In the genomic region with DNA sequence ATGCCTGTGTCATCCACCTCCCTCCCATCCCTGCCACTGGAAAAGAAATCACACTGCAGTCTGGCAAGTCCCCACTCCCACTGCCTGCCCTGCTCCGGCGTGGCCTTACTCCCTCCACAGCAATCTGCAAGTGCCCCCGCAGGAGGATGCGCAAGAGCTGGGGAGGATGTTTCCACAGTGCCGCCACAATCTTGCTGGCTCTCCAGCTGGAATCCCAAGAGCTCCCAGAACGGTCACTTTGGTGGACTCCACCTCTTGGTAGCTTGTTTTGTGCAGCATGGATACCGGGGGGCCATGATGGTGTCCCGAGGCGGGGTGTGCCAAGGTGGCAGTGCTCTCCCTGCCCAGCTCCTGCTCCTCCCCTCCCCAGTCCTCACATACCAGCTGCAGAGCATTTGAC, we compare ENCODE assay signal across 25 cellular contexts.
"Had no signal": no experiment of that assay in that cellular context is flagged by ENCODE, and none has a peak within 500 bp of the region (broad histone marks: within the 10 kb centered on the region; RNA-seq: fewer than 3 reads in every experiment).

No MANE protein-coding gene starts in this region.

- ATAC-seq: activated CD8-positive, alpha-beta memory T cell treated with anti-CD3 and anti-CD28 coated beads, Interleukin-2, amount 10 ng/mL, durations not matched to agents 7 days and 5 days; activated CD8-positive, alpha-beta T cell treated with anti-CD3 and anti-CD28 coated beads for 36 hours; activated naive CD8-positive, alpha-beta T cell treated with anti-CD3 and anti-CD28 coated beads, Interleukin-2, amount 50 U/mL, for 24 hours; left lung; pancreas; T-cell; upper lobe of right lung had no signal

- H3K4me3 ChIP-seq: breast epithelium, colonic mucosa, left lung, lung, pancreas, prostate gland, spleen, upper lobe of right lung had no signal

- H3K9me3 ChIP-seq: breast epithelium, colonic mucosa, left lung, pancreas, prostate gland, spleen, upper lobe of right lung had no signal

- H3K9me3 Mint-ChIP-seq: activated B cell treated with CpG ODN at 0.5 μM for 24 hours; activated CD8-positive, alpha-beta T cell treated with anti-CD3 and anti-CD28 coated beads for 36 hours; activated naive CD4-positive, alpha-beta T cell treated with anti-CD3 and anti-CD28 coated beads, Interleukin-2, amount 50 U/mL, for 24 hours; activated naive CD8-positive, alpha-beta T cell treated with anti-CD3 and anti-CD28 coated beads, Interleukin-2, amount 50 U/mL, for 24 hours; activated T-helper 2 cell treated with anti-CD3 and anti-CD28 coated beads, Interferon-gamma antibody, Interleukin-2, Interleukin-4, amounts not matched to agents 10 μg/mL and 5 μg/mL and 100 μg/mL, durations not matched to agents 14 hours and 24 hours and 36 hours; stimulated activated naive CD8-positive, alpha-beta T cell treated with anti-CD3 and anti-CD28 coated beads, Interleukin-15, Interleukin-2, amounts not matched to agents 100 ng/mL and 50 ng/mL, for 24 hours; T-cell; T-helper 2 cell treated with Interferon-gamma antibody and Interleukin-4, amounts not matched to agents 5 μg/mL and 100 μg/mL, for 36 hours had no signal

- H3K4me3 Mint-ChIP-seq: activated B cell treated with CpG ODN at 0.5 μM for 24 hours; activated CD8-positive, alpha-beta memory T cell treated with anti-CD3 and anti-CD28 coated beads, Interleukin-2, amount 10 ng/mL, durations not matched to agents 7 days and 5 days; activated CD8-positive, alpha-beta T cell treated with anti-CD3 and anti-CD28 coated beads for 36 hours; activated naive CD4-positive, alpha-beta T cell treated with anti-CD3 and anti-CD28 coated beads, Interleukin-2, amount 50 U/mL, for 24 hours; activated naive CD8-positive, alpha-beta T cell treated with anti-CD3 and anti-CD28 coated beads, Interleukin-2, amount 50 U/mL, for 24 hours; stimulated activated naive CD8-positive, alpha-beta T cell treated with anti-CD3 and anti-CD28 coated beads, Interleukin-15, Interleukin-2, amounts not matched to agents 100 ng/mL and 50 ng/mL, for 24 hours; T-cell; T-helper 2 cell treated with Interferon-gamma antibody and Interleukin-4, amounts not matched to agents 5 μg/mL and 100 μg/mL, for 36 hours had no signal

- DNase-seq: activated B cell treated with CpG ODN at 0.5 μM for 24 hours; activated CD4-positive, alpha-beta T cell treated with anti-CD3 and anti-CD28 coated beads, Interleukin-2, amount 50 U/mL, for 1 hour; activated CD8-positive, alpha-beta memory T cell treated with anti-CD3 and anti-CD28 coated beads, Interleukin-2, amount 10 ng/mL, durations not matched to agents 7 days and 5 days; activated CD8-positive, alpha-beta T cell treated with anti-CD3 and anti-CD28 coated beads for 36 hours; activated naive CD8-positive, alpha-beta T cell treated with anti-CD3 and anti-CD28 coated beads, Interleukin-2, amount 50 U/mL, for 24 hours; activated T-cell treated with anti-CD3 and anti-CD28 coated beads, Interleukin-2, amount 50 U/mL, for 48 hours; amygdala; colonic mucosa; effector memory CD4-positive, alpha-beta T cell; glutamatergic neuron; left lung; nucleus accumbens; pancreas; retina; spleen; substantia nigra; T-cell; upper lobe of right lung had no signal

- H3K36me3 ChIP-seq: breast epithelium, colonic mucosa, left lung, pancreas, prostate gland, spleen, upper lobe of right lung had no signal

- H3K36me3 Mint-ChIP-seq: activated naive CD4-positive, alpha-beta T cell treated with anti-CD3 and anti-CD28 coated beads, Interleukin-2, amount 50 U/mL, for 24 hours; T-cell had no signal

- H3K27me3 ChIP-seq: breast epithelium, colonic mucosa, left lung, pancreas, spleen, upper lobe of right lung had no signal

- H3K27ac Mint-ChIP-seq: activated CD8-positive, alpha-beta memory T cell treated with anti-CD3 and anti-CD28 coated beads, Interleukin-2, amount 10 ng/mL, durations not matched to agents 7 days and 5 days; activated CD8-positive, alpha-beta T cell treated with anti-CD3 and anti-CD28 coated beads for 36 hours; activated naive CD4-positive, alpha-beta T cell treated with anti-CD3 and anti-CD28 coated beads, Interleukin-2, amount 50 U/mL, for 24 hours; activated naive CD8-positive, alpha-beta T cell treated with anti-CD3 and anti-CD28 coated beads, Interleukin-2, amount 50 U/mL, for 24 hours; activated T-helper 2 cell treated with anti-CD3 and anti-CD28 coated beads, Interferon-gamma antibody, Interleukin-2, Interleukin-4, amounts not matched to agents 10 μg/mL and 5 μg/mL and 100 μg/mL, durations not matched to agents 14 hours and 24 hours and 36 hours; stimulated activated naive CD8-positive, alpha-beta T cell treated with anti-CD3 and anti-CD28 coated beads, Interleukin-15, Interleukin-2, amounts not matched to agents 100 ng/mL and 50 ng/mL, for 24 hours; T-cell; T-helper 2 cell treated with Interferon-gamma antibody and Interleukin-4, amounts not matched to agents 5 μg/mL and 100 μg/mL, for 36 hours had no signal

- H3K4me1 Mint-ChIP-seq: activated CD8-positive, alpha-beta memory T cell treated with anti-CD3 and anti-CD28 coated beads, Interleukin-2, amount 10 ng/mL, durations not matched to agents 7 days and 5 days had no signal

- H3K27ac ChIP-seq: breast epithelium, colonic mucosa, left lung, pancreas, prostate gland, spleen, upper lobe of right lung had no signal

- H3K27me3 Mint-ChIP-seq: activated B cell treated with CpG ODN at 0.5 μM for 24 hours; activated CD8-positive, alpha-beta memory T cell treated with anti-CD3 and anti-CD28 coated beads, Interleukin-2, amount 10 ng/mL, durations not matched to agents 7 days and 5 days; activated CD8-positive, alpha-beta T cell treated with anti-CD3 and anti-CD28 coated beads for 36 hours; activated naive CD4-positive, alpha-beta T cell treated with anti-CD3 and anti-CD28 coated beads, Interleukin-2, amount 50 U/mL, for 24 hours; activated naive CD8-positive, alpha-beta T cell treated with anti-CD3 and anti-CD28 coated beads, Interleukin-2, amount 50 U/mL, for 24 hours; stimulated activated naive CD8-positive, alpha-beta T cell treated with anti-CD3 and anti-CD28 coated beads, Interleukin-15, Interleukin-2, amounts not matched to agents 100 ng/mL and 50 ng/mL, for 24 hours; T-cell had no signal
